Comparison of ENCODE assay signal across 24 cellular contexts in the genomic region with DNA sequence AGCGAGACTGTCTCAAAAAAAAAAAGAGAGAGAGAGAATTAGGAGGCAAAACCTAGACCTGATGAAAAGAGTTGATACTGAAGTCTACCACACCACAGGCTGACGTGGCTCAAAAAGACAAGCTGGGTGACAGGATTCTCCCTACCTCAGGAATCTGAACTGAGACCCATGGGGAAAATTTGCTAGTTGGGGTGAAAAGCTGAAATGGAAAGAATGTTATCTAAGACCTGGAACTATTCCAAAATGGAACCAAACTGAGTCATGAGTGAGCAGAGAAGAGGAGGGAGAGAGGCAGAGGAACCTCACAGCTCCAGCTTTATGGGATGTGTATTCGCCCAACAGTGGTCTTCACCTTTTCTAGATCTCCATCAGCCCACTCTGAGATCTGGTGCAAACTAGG. TPM values are rescaled to one million over a fixed set of nuclear protein-coding genes. Genes with fewer than 3 reads are reported as not detected.
A peak's percentile ranks its signal among the peaks of the same experiment; 100 is the strongest.
DNase-seq lines count a peak whose midpoint lies in the region; ATAC-seq, FAIRE-seq and TF ChIP-seq lines count a peak whose summit lies in the region.
"Had no signal": no experiment of that assay in that cellular context is flagged by ENCODE, and none has a peak within 500 bp of the region (broad histone marks: within the 10 kb centered on the region; RNA-seq: fewer than 3 reads in every experiment).

No MANE protein-coding gene starts in this region.

- peaks cover 97% of the 10 kb centered on the region for H3K36me3 Mint-ChIP-seq in activated T-cell treated with anti-CD3 and anti-CD28 coated beads, Interleukin-2, amount 50 U/mL, for 24 hours (ENCODE audit: low read depth)
- peaks cover 63% of the 10 kb centered on the region for H3K36me3 Mint-ChIP-seq in activated T-cell treated with anti-CD3 and anti-CD28 coated beads, Interleukin-2, amount 50 U/mL, for 4 hours (ENCODE audit: insufficient read depth)

- no peak for DNase-seq in activated T-cell treated with anti-CD3 and anti-CD28 coated beads, Interleukin-2, amount 50 U/mL, for 24 hours
- DNase-seq in activated T-cell treated with anti-CD3 and anti-CD28 coated beads, Interleukin-2, amount 50 U/mL, for 4 hours = no peak
- peak; percentile 82 for DNase-seq in RPMI7951 (ENCODE audit: low read depth)
- DNase-seq in fibroblast of the aortic adventitia (ENCODE audit: low read depth) = peak; percentile 77
- peak; percentile 70 for DNase-seq in stromal cell of bone marrow (ENCODE audit: low read depth)
- no peak for DNase-seq in GF-D8 (lab: John Stamatoyannopoulos, UW)
- DNase-seq in urothelium cell line (ENCODE audit: low spot score) = no peak
- DNase-seq: activated CD8-positive, alpha-beta memory T cell treated with anti-CD3 and anti-CD28 coated beads, Interleukin-2, amount 50 U/mL, for 48 hours; adrenal gland; C1 segment of cervical spinal cord; central memory CD4-positive, alpha-beta T cell; effector CD4-positive, alpha-beta T cell; NCI-H187 treated with DMSO at 0.1 percent for 48 hours; NCI-H345; PC-9; stimulated activated CD4-positive, alpha-beta T cell treated with anti-CD3 and anti-CD28 coated beads, Interleukin-2, amount 100 ng/mL, for 24 hours; stomach; upper lobe of left lung had no signal

- FAIRE-seq in urothelium cell line (lab: Jason Lieb, UNC) = no peak
- FAIRE-seq: A204.1 had no signal

- no peak for ATAC-seq in activated T-cell treated with anti-CD3 and anti-CD28 coated beads, Interleukin-2, amount 50 U/mL, for 4 hours
- ATAC-seq in HG02870 (IDR thresholded peaks at IDR 0.05; ENCODE audit: unreplicated experiment) = no peak

- peaks cover 13% of the 10 kb centered on the region for H3K4me1 Mint-ChIP-seq in activated T-cell treated with anti-CD3 and anti-CD28 coated beads, Interleukin-2, amount 50 U/mL, for 24 hours (ENCODE audit: low read depth)
- H3K4me1 Mint-ChIP-seq in activated T-cell treated with anti-CD3 and anti-CD28 coated beads, Interleukin-2, amount 50 U/mL, for 4 hours (ENCODE audit: low read depth) = peaks cover 18% of the 10 kb centered on the region
- H3K4me1 Mint-ChIP-seq: neural progenitor cell had no signal

- no peaks in the 10 kb centered on the region for H3K27me3 Mint-ChIP-seq in activated T-cell treated with anti-CD3 and anti-CD28 coated beads, Interleukin-2, amount 50 U/mL, for 24 hours
- H3K27me3 Mint-ChIP-seq in activated T-cell treated with anti-CD3 and anti-CD28 coated beads, Interleukin-2, amount 50 U/mL, for 4 hours (ENCODE audit: low read depth) = no peaks in the 10 kb centered on the region

- H3K4me3 Mint-ChIP-seq in activated T-cell treated with anti-CD3 and anti-CD28 coated beads, Interleukin-2, amount 50 U/mL, for 24 hours = no peak overlapping the region
- H3K4me3 Mint-ChIP-seq in activated T-cell treated with anti-CD3 and anti-CD28 coated beads, Interleukin-2, amount 50 U/mL, for 4 hours = no peak overlapping the region
- H3K4me3 Mint-ChIP-seq: neural progenitor cell; T-helper 1 cell treated with Interleukin-12 subunit alpha and Interleukin-12 subunit beta and Interleukin-4 antibody, amounts not matched to agents 30 μg/mL and 1 μg/mL, for 36 hours had no signal

- H3K9me3 Mint-ChIP-seq in activated T-cell treated with anti-CD3 and anti-CD28 coated beads, Interleukin-2, amount 50 U/mL, for 24 hours = no peaks in the 10 kb centered on the region
- H3K9me3 Mint-ChIP-seq in activated T-cell treated with anti-CD3 and anti-CD28 coated beads, Interleukin-2, amount 50 U/mL, for 4 hours = no peaks in the 10 kb centered on the region
- H3K9me3 Mint-ChIP-seq: neural progenitor cell; T-helper 1 cell treated with Interleukin-12 subunit alpha and Interleukin-12 subunit beta and Interleukin-4 antibody, amounts not matched to agents 30 μg/mL and 1 μg/mL, for 36 hours had no signal

- TF ChIP-seq CTCF in fibroblast of the aortic adventitia (IDR thresholded peaks at IDR 0.05; ENCODE audit: insufficient read depth, low read length) = no peak

- no peak overlapping the region for H3K4me3 ChIP-seq in fibroblast of the aortic adventitia (ENCODE audit: low read depth, low read length)
- H3K4me3 ChIP-seq: adrenal gland, neural progenitor cell, PC-9, prostate gland, skin epidermis, stomach, upper lobe of left lung had no signal

- H3K27ac Mint-ChIP-seq in activated T-cell treated with anti-CD3 and anti-CD28 coated beads, Interleukin-2, amount 50 U/mL, for 24 hours = peak overlapping the region; percentile 55
- H3K27ac Mint-ChIP-seq: neural progenitor cell; T-helper 1 cell treated with Interleukin-12 subunit alpha and Interleukin-12 subunit beta and Interleukin-4 antibody, amounts not matched to agents 30 μg/mL and 1 μg/mL, for 36 hours had no signal

RNA-seq across cellular contexts. Expression of a gene that starts 11.7 kb away (rescaled TPM):
- 100 to 1,000 TPM; 102 to 114 (median 109) TPM for total RNA-seq in activated T-cell treated with anti-CD3 and anti-CD28 coated beads, Interleukin-2, amount 50 U/mL, for 4 hours
- total RNA-seq in RPMI7951 (2014; rRNA removed; shearing (Covaris generic)) = 17.0 and 39.3 TPM in 2 replicates
- total RNA-seq in fibroblast of the aortic adventitia (ENCODE audit: low replicate concordance) = 18.6 and 25.0 TPM in 2 replicates

RNA-seq across cellular contexts. Expression of a gene that starts 27.2 kb away (rescaled TPM):
- total RNA-seq in activated T-cell treated with anti-CD3 and anti-CD28 coated beads, Interleukin-2, amount 50 U/mL, for 4 hours = not detected
- not detected in 2 replicates for total RNA-seq in RPMI7951 (2014; rRNA removed; shearing (Covaris generic))
- not detected in 2 replicates for total RNA-seq in fibroblast of the aortic adventitia (ENCODE audit: low replicate concordance)
- total RNA-seq: adrenal gland, PC-9, stomach, upper lobe of left lung had no signal

RNA-seq across cellular contexts. Expression of a gene that starts 37.7 kb away (rescaled TPM):
- total RNA-seq in activated T-cell treated with anti-CD3 and anti-CD28 coated beads, Interleukin-2, amount 50 U/mL, for 4 hours = 100 to 1,000 TPM in 1 of 3 donors, 10 to 100 TPM in 2; 90.6 to 123 (median 94.7) TPM
- total RNA-seq in RPMI7951 (2014; rRNA removed; shearing (Covaris generic)) = 71.6 and 126 TPM in 2 replicates
- 1.2 and 39.9 TPM in 2 replicates for total RNA-seq in fibroblast of the aortic adventitia (ENCODE audit: low replicate concordance)

RNA-seq across cellular contexts. Expression of a gene that starts 59.2 kb away (rescaled TPM):
- under 1 TPM in 2 of 3 donors, not detected in 1; 0.53 to 0.87 TPM for total RNA-seq in activated T-cell treated with anti-CD3 and anti-CD28 coated beads, Interleukin-2, amount 50 U/mL, for 4 hours
- 0.24 and 0.59 TPM in 2 replicates for total RNA-seq in RPMI7951 (2014; rRNA removed; shearing (Covaris generic))
- total RNA-seq in fibroblast of the aortic adventitia (ENCODE audit: low replicate concordance) = 0.72 and 1.1 TPM in 2 replicates

Comparison
In these comparisons a context has a peak if more than half of its experiments do, and no peak if none do; other contexts are left out.
1. DNase-seq: peak in RPMI7951 (single experiment), fibroblast of the aortic adventitia (single experiment) and stromal cell of bone marrow (single experiment); none in activated T-cell treated with anti-CD3 and anti-CD28 coated beads, Interleukin-2, amount 50 U/mL, for 24 hours (single experiment), activated T-cell treated with anti-CD3 and anti-CD28 coated beads, Interleukin-2, amount 50 U/mL, for 4 hours (single experiment), GF-D8 (single experiment) and urothelium cell line (single experiment).